1 cellular context compared by ENCODE assay signal in the genomic region with DNA sequence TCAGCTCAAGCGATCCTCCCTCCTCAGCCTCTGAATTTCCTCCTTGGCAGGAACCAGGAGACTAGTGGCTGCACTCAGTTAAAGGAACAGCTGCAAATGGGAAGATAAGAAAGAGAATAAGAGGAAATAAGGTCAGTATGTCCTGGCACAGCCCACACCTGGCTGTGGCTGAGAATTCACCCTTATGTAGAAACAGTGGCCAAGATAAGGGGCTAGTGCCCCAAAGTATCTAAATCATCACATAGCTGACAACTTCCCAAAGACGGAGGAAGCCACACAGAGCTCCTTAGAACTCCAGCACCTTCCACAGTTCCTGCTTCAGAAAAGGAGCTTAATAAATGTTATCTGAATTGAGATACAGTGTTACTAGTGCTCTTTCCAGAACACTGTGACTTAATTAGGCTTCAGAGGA.
TF ChIP-seq lines count a peak whose summit lies in the region.

No MANE protein-coding gene starts in this region.

TF ChIP-seq in A549, 52 proteins besides CTCF, POLR2A, EP300 and RAD21:
- TF ChIP-seq, protein P1, sequence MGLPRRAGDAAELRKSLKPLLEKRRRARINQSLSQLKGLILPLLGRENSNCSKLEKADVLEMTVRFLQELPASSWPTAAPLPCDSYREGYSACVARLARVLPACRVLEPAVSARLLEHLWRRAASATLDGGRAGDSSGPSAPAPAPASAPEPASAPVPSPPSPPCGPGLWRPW (IDR thresholded peaks at IDR 0.05), result no peak
- TF ChIP-seq ESRRA (IDR thresholded peaks at IDR 0.05; ENCODE audit: borderline replicate concordance, low read length) (no peak), KDM1A (IDR thresholded peaks at IDR 0.05; ENCODE audit: low read depth) (no peak), MYC (IDR thresholded peaks at IDR 0.05; ENCODE audit: borderline replicate concordance, low read length) (no peak), SMC3 (IDR thresholded peaks at IDR 0.05) (no peak), EHF (CRISPR knock-in tag; IDR thresholded peaks at IDR 0.05) (no peak)
